ENCODE assay signal across 21 cellular contexts in genomic region chr1:184461321-184461720, GRCh38.
"Had no signal": no experiment of that assay in that cellular context is flagged by ENCODE, and none has a peak within 500 bp of the region (broad histone marks: within the 10 kb centered on the region; RNA-seq: fewer than 3 reads in every experiment).

No MANE protein-coding gene starts in this region.

- H3K9me3 Mint-ChIP-seq: activated T-helper 17 cell treated with anti-CD3 and anti-CD28 coated beads, Interleukin-2, amount 50 U/mL, for 72 hours; central memory CD8-positive, alpha-beta T cell; T-helper 1 cell treated with Interleukin-12 subunit alpha and Interleukin-12 subunit beta and Interleukin-4 antibody, amounts not matched to agents 30 μg/mL and 1 μg/mL, for 36 hours; WTC11 had no signal

- H3K27me3 ChIP-seq: adrenal gland, sigmoid colon, vagina had no signal

- DNase-seq: activated T-cell treated with anti-CD3 and anti-CD28 coated beads, Interleukin-2, amount 50 U/mL, for 1 hour; effector memory CD4-positive, alpha-beta T cell; left colon; mammary epithelial cell; nucleus accumbens; sigmoid colon; stimulated activated CD4-positive, alpha-beta T cell treated with anti-CD3 and anti-CD28 coated beads, Interleukin-4, amount 100 ng/mL, for 1 hour; stimulated activated naive CD4-positive, alpha-beta T cell treated with Interleukin-2 at 50 U/mL for 16 hours; T1000 had no signal

- H3K4me3 ChIP-seq: adrenal gland, sigmoid colon, smooth muscle cell, thoracic aorta, vagina had no signal

- H3K27me3 Mint-ChIP-seq: central memory CD8-positive, alpha-beta T cell; type B pancreatic cell had no signal

- H3K27ac ChIP-seq: parathyroid adenoma, sigmoid colon, thoracic aorta, vagina had no signal

- H3K36me3 ChIP-seq: adrenal gland, sigmoid colon, thoracic aorta, vagina had no signal

- H3K9me3 ChIP-seq: adrenal gland, sigmoid colon, thoracic aorta, vagina had no signal

- H3K4me1 Mint-ChIP-seq: activated T-helper 17 cell treated with anti-CD3 and anti-CD28 coated beads, Interleukin-2, amount 50 U/mL, for 72 hours had no signal

- H3K36me3 Mint-ChIP-seq: activated naive CD8-positive, alpha-beta T cell; WTC11 had no signal

- ATAC-seq: activated T-helper 17 cell treated with anti-CD3 and anti-CD28 coated beads, Interleukin-2, amount 50 U/mL, for 72 hours; esophagus mucosa; left colon; WTC11 had no signal

- H3K4me1 ChIP-seq: parathyroid adenoma had no signal

- H3K4me3 Mint-ChIP-seq: activated naive CD8-positive, alpha-beta T cell; activated T-helper 17 cell treated with anti-CD3 and anti-CD28 coated beads, Interleukin-2, amount 50 U/mL, for 72 hours; central memory CD8-positive, alpha-beta T cell; T-helper 1 cell treated with Interleukin-12 subunit alpha and Interleukin-12 subunit beta and Interleukin-4 antibody, amounts not matched to agents 30 μg/mL and 1 μg/mL, for 36 hours; type B pancreatic cell; WTC11 had no signal
